11 cellular contexts compared by ENCODE assay signal in genomic region chr15:93024716-93025624, GRCh38.
DNase-seq lines count a peak whose midpoint lies in the region; ATAC-seq and TF ChIP-seq lines count a peak whose summit lies in the region.
"Had no signal": no experiment of that assay in that cellular context is flagged by ENCODE, and none has a peak within 500 bp of the region (broad histone marks: within the 10 kb centered on the region; RNA-seq: fewer than 3 reads in every experiment).

No MANE protein-coding gene starts in this region.

- peak; percentile 58 for DNase-seq in activated CD8-positive, alpha-beta memory T cell treated with anti-CD3 and anti-CD28 coated beads for 24 hours
- DNase-seq in activated CD8-positive, alpha-beta memory T cell treated with anti-CD3 and anti-CD28 coated beads, Interleukin-2, amount 50 U/mL, for 4 hours, result no peak
- DNase-seq in Panc1 (ENCODE audit: low read depth, low spot score) (no peak), spleen (no peak), NCI-H1930 (lab: John Stamatoyannopoulos, UW) (no peak), esophagus squamous epithelium (lab: John Stamatoyannopoulos, UW) (no peak)
- DNase-seq: mesendoderm, upper lobe of right lung had no signal

- WGBS in spleen, 5 donors, result 83 to 96% (median 90%) methylated on average over 8 of the region's 8 CpGs
- 87 to 88% methylated on average over 7 to 8 of the region's 8 CpGs for WGBS in esophagus squamous epithelium, 2 donors

- no peak for ATAC-seq in Panc1
- no peak for ATAC-seq in GM19324 (IDR thresholded peaks at IDR 0.05; ENCODE audit: low FRiP score, unreplicated experiment)
- ATAC-seq: esophagus mucosa, upper lobe of right lung had no signal

- H3K27ac ChIP-seq in Panc1 (ENCODE audit: low read length) (no peak overlapping the region), cingulate gyrus (ENCODE audit: low read depth, low read length) (peak overlapping the region; percentile 5), spleen (peak overlapping the region in 7 of 8 donors; percentile 72 to 95 (median 85)), esophagus squamous epithelium (peak overlapping the region in 1 of 4 donors; percentile 18)
- H3K27ac ChIP-seq: upper lobe of right lung had no signal

- CTCF ChIA-PET in Panc1 (lab: Charles Lee), result interaction anchor here (0.6 kb wide), 1 partner anchor 417 kb away, joined by 12 read pairs; no protein-coding TSS in a partner anchor

- TF ChIP-seq CTCF in Panc1 (IDR thresholded peaks at IDR 0.05), result no peak
- TF ChIP-seq CTCF in spleen (IDR thresholded peaks at IDR 0.05 in 8 of 11, conservative IDR thresholded peaks at IDR 0.05 in 3 of 11), result no peak
- no peak for TF ChIP-seq CTCF in esophagus squamous epithelium (IDR thresholded peaks at IDR 0.05)

- H3K4me3 ChIP-seq in Panc1 (ENCODE audit: low read depth in 2 of 2, low read length in 2 of 2) (no peak overlapping the region), spleen (peak overlapping the region in 1 of 8 donors; percentile 28), esophagus squamous epithelium (no peak overlapping the region)
- H3K4me3 ChIP-seq: upper lobe of right lung had no signal

- peaks cover 55% of the 10 kb centered on the region for H3K36me3 ChIP-seq in Panc1 (ENCODE audit: control insufficient read depth, insufficient read depth, low read length)
- H3K36me3 ChIP-seq in spleen, result peaks cover 0 to 83% (median 68%) of the 10 kb centered on the region in 6 donors
- peaks cover 27 to 69% (median 38%) of the 10 kb centered on the region in 3 donors for H3K36me3 ChIP-seq in esophagus squamous epithelium

- BruUV-seq in Panc1 (replicated peaks; lab: Mats Ljungman, UMichigan), result TSS peak; percentile 38

- TF ChIP-seq POLR2A in spleen (IDR thresholded peaks at IDR 0.05) (no peak), esophagus squamous epithelium (IDR thresholded peaks at IDR 0.05) (no peak)

- in situ Hi-C loops in Panc1 (cut with HindIII; ENCODE audit: low pct_unique_long_range_greater_than_20kb, low sequenced_read_pairs), result no loop called here

- H3K4me1 ChIP-seq in Panc1 (ENCODE audit: control insufficient read depth, insufficient read depth, low read length) (peaks cover 37% of the 10 kb centered on the region), spleen (peaks cover 0 to 96% (median 51%) of the 10 kb centered on the region in 6 donors), esophagus squamous epithelium (peaks cover 34 to 53% (median 38%) of the 10 kb centered on the region in 3 donors)

- H3K27me3 ChIP-seq in Panc1 (ENCODE audit: control insufficient read depth, insufficient read depth, low read length) (no peaks in the 10 kb centered on the region), spleen (replicated peaks in 1 of 7) (no peaks in the 10 kb centered on the region), esophagus squamous epithelium (no peaks in the 10 kb centered on the region)
- H3K27me3 ChIP-seq: upper lobe of right lung had no signal

- POLR2A ChIA-PET in Panc1 (lab: Charles Lee), result interaction anchor here (0.6 kb wide), 1 partner anchor 250 kb away, joined by 5 read pairs; no protein-coding TSS in a partner anchor

- intact Hi-C loops in Panc1 (cut with micrococcal nuclease; ENCODE audit: unreplicated experiment), result no loop called here
- intact Hi-C loops in spleen (cut with DNase I; ENCODE audit: low total_unique reads), result no loop called here
- intact Hi-C loops in esophagus squamous epithelium (cut with DNase I), result no loop called here

- H3K9me3 ChIP-seq in Panc1 (ENCODE audit: control insufficient read depth, insufficient read depth, low read depth, low read length) (no peaks in the 10 kb centered on the region), spleen (no peaks in the 10 kb centered on the region), esophagus squamous epithelium (no peaks in the 10 kb centered on the region)
- H3K9me3 ChIP-seq: upper lobe of right lung had no signal
